1 cellular context compared by ENCODE assay signal in the genomic region with DNA sequence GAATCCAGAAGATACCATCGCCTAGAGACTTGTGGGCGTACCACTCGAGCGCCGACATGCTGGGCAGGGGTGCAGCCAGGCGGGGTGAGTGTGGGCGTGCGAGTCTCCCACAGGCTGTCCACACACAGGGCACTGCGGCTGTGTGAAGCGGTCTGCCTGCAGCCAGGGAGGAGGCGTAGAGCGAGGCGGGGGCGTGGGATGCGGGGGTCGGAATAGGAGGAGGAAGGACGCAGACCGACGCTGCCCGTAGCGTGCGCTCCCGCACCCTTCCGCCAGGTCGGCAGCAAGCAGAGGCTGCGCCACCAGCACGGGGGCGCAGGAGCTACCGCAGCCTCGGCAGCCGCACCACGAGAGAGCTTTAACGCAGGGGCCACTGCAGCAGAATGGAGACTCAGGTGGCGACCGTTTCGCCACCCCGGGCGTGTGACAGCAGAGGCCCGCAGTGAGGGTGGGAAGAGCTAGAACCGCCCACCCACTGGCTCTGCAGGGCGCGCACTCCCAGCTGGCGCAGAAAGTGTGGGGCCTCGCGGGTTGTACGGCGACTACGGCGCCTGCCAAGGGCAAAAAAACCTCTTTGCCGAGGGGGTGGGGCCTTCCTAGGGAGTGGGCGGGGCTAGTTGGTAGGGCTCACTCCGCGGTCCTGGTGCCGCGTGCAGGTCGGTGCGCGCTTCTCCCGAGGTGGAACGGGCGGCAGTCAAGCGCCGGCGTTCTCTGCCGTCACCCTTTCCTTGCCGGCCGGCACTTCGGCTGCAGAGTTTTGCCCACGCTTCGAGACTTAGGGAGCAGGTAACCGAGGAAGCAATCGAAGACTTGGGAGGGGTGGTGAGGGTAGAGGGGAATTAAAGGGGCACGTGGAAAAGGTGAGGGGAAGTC.
TF ChIP-seq lines count a peak whose summit lies in the region.

A gene (minus strand): TSS at position 537 of the 873 bp plus-strand sequence. CDS start 479 bp downstream, at position 58.
A gene with protein sequence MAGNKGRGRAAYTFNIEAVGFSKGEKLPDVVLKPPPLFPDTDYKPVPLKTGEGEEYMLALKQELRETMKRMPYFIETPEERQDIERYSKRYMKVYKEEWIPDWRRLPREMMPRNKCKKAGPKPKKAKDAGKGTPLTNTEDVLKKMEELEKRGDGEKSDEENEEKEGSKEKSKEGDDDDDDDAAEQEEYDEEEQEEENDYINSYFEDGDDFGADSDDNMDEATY (plus strand): TSS at position 630 of the 873 bp plus-strand sequence. CDS start 10,704 bp downstream, outside the sequence.

TF ChIP-seq in HepG2, 621 proteins besides CTCF, POLR2A, EP300 and RAD21 (continued from another document and continues in another):
- TF ChIP-seq YEATS4 (CRISPR knock-in tag; IDR thresholded peaks at IDR 0.05; ENCODE audit: borderline replicate concordance) = peak; percentile 84
- TF ChIP-seq, protein P1, sequence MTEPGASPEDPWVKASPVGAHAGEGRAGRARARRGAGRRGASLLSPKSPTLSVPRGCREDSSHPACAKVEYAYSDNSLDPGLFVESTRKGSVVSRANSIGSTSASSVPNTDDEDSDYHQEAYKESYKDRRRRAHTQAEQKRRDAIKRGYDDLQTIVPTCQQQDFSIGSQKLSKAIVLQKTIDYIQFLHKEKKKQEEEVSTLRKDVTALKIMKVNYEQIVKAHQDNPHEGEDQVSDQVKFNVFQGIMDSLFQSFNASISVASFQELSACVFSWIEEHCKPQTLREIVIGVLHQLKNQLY (CRISPR knock-in tag; IDR thresholded peaks at IDR 0.05) = no peak
- TF ChIP-seq, protein P2, sequence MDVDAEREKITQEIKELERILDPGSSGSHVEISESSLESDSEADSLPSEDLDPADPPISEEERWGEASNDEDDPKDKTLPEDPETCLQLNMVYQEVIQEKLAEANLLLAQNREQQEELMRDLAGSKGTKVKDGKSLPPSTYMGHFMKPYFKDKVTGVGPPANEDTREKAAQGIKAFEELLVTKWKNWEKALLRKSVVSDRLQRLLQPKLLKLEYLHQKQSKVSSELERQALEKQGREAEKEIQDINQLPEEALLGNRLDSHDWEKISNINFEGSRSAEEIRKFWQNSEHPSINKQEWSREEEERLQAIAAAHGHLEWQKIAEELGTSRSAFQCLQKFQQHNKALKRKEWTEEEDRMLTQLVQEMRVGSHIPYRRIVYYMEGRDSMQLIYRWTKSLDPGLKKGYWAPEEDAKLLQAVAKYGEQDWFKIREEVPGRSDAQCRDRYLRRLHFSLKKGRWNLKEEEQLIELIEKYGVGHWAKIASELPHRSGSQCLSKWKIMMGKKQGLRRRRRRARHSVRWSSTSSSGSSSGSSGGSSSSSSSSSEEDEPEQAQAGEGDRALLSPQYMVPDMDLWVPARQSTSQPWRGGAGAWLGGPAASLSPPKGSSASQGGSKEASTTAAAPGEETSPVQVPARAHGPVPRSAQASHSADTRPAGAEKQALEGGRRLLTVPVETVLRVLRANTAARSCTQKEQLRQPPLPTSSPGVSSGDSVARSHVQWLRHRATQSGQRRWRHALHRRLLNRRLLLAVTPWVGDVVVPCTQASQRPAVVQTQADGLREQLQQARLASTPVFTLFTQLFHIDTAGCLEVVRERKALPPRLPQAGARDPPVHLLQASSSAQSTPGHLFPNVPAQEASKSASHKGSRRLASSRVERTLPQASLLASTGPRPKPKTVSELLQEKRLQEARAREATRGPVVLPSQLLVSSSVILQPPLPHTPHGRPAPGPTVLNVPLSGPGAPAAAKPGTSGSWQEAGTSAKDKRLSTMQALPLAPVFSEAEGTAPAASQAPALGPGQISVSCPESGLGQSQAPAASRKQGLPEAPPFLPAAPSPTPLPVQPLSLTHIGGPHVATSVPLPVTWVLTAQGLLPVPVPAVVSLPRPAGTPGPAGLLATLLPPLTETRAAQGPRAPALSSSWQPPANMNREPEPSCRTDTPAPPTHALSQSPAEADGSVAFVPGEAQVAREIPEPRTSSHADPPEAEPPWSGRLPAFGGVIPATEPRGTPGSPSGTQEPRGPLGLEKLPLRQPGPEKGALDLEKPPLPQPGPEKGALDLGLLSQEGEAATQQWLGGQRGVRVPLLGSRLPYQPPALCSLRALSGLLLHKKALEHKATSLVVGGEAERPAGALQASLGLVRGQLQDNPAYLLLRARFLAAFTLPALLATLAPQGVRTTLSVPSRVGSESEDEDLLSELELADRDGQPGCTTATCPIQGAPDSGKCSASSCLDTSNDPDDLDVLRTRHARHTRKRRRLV (CRISPR knock-in tag; IDR thresholded peaks at IDR 0.05) = peak; percentile 95
- peak; percentile 80 for TF ChIP-seq PHF20 (CRISPR knock-in tag; IDR thresholded peaks at IDR 0.05)
- TF ChIP-seq, protein P3, sequence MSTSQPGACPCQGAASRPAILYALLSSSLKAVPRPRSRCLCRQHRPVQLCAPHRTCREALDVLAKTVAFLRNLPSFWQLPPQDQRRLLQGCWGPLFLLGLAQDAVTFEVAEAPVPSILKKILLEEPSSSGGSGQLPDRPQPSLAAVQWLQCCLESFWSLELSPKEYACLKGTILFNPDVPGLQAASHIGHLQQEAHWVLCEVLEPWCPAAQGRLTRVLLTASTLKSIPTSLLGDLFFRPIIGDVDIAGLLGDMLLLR (CRISPR knock-in tag; IDR thresholded peaks at IDR 0.05) = peak; percentile 88
- TF ChIP-seq KDM2A (CRISPR knock-in tag; IDR thresholded peaks at IDR 0.05; ENCODE audit: borderline replicate concordance, low read depth) = peak; percentile 93; the same call in 1 of the 2 replicates
- TF ChIP-seq, protein P4, sequence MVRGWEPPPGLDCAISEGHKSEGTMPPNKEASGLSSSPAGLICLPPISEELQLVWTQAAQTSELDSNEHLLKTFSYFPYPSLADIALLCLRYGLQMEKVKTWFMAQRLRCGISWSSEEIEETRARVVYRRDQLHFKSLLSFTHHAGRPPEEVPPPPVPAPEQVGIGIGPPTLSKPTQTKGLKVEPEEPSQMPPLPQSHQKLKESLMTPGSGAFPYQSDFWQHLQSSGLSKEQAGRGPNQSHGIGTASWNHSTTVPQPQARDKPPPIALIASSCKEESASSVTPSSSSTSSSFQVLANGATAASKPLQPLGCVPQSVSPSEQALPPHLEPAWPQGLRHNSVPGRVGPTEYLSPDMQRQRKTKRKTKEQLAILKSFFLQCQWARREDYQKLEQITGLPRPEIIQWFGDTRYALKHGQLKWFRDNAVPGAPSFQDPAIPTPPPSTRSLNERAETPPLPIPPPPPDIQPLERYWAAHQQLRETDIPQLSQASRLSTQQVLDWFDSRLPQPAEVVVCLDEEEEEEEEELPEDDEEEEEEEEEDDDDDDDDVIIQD (CRISPR knock-in tag; IDR thresholded peaks at IDR 0.05; ENCODE audit: low read depth) = peak; percentile 81; the same call in 1 of the 2 replicates
- TF ChIP-seq ZNF138 (CRISPR knock-in tag; IDR thresholded peaks at IDR 0.05; ENCODE audit: low read depth) = peak; percentile 92
- TF ChIP-seq ELF1 (CRISPR knock-in tag; IDR thresholded peaks at IDR 0.05) = peak; percentile 55
- peak; percentile 82; the same call in 1 of the 2 replicates for TF ChIP-seq PAX8 (CRISPR knock-in tag; IDR thresholded peaks at IDR 0.05; ENCODE audit: borderline replicate concordance)
- peak; percentile 58; the same call in 1 of the 2 replicates for TF ChIP-seq SIN3A (IDR thresholded peaks at IDR 0.05; ENCODE audit: borderline replicate concordance, low read depth, low read length)
- TF ChIP-seq HNRNPLL (IDR thresholded peaks at IDR 0.05; ENCODE audit: low read depth, low read length, poor library complexity, severe bottlenecking) = peak; percentile 98
- TF ChIP-seq ZBTB7A (CRISPR knock-in tag; IDR thresholded peaks at IDR 0.05) = peak; percentile 1; the same call in 1 of the 2 replicates
- TF ChIP-seq, protein P5, sequence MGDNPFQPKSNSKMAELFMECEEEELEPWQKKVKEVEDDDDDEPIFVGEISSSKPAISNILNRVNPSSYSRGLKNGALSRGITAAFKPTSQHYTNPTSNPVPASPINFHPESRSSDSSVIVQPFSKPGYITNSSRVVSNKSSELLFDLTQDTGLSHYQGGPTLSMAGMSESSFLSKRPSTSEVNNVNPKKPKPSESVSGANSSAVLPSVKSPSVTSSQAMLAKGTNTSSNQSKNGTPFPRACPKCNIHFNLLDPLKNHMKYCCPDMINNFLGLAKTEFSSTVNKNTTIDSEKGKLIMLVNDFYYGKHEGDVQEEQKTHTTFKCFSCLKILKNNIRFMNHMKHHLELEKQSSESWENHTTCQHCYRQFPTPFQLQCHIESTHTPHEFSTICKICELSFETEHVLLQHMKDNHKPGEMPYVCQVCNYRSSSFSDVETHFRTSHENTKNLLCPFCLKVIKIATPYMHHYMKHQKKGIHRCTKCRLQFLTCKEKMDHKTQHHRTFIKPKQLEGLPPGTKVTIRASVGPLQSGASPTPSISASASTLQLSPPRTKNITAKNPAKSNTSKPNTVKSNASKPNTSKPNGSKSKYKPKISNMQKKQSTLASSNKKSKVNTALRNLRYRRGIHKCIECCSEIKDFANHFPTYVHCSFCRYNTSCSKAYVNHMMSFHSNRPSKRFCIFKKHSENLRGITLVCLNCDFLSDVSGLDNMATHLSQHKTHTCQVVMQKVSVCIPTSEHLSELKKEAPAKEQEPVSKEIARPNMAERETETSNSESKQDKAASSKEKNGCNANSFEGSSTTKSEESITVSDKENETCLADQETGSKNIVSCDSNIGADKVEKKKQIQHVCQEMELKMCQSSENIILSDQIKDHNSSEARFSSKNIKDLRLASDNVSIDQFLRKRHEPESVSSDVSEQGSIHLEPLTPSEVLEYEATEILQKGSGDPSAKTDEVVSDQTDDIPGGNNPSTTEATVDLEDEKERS (CRISPR knock-in tag; IDR thresholded peaks at IDR 0.05) = peak; percentile 81
- TF ChIP-seq, protein P6, sequence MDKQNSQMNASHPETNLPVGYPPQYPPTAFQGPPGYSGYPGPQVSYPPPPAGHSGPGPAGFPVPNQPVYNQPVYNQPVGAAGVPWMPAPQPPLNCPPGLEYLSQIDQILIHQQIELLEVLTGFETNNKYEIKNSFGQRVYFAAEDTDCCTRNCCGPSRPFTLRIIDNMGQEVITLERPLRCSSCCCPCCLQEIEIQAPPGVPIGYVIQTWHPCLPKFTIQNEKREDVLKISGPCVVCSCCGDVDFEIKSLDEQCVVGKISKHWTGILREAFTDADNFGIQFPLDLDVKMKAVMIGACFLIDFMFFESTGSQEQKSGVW (CRISPR knock-in tag; IDR thresholded peaks at IDR 0.05; ENCODE audit: borderline replicate concordance) = peak; percentile 78; the same call in 1 of the 2 replicates
- TF ChIP-seq ADNP (CRISPR knock-in tag; IDR thresholded peaks at IDR 0.05) = peak; percentile 27; the same call in 1 of the 2 replicates
- TF ChIP-seq, protein P7, sequence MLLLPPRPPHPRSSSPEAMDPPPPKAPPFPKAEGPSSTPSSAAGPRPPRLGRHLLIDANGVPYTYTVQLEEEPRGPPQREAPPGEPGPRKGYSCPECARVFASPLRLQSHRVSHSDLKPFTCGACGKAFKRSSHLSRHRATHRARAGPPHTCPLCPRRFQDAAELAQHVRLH (CRISPR knock-in tag; IDR thresholded peaks at IDR 0.05; ENCODE audit: borderline replicate concordance, low read depth) = peak; percentile 39; the same call in 1 of the 2 replicates
- TF ChIP-seq MAFF (IDR thresholded peaks at IDR 0.05; ENCODE audit: low read depth, low read length) = no peak
- peak; percentile 76; the same call in 1 of the 2 replicates for TF ChIP-seq ZNF792 (CRISPR knock-in tag; IDR thresholded peaks at IDR 0.05)
- TF ChIP-seq BORCS8-MEF2B (CRISPR knock-in tag; IDR thresholded peaks at IDR 0.05) = peak; percentile 90
- no peak for TF ChIP-seq FIP1L1 (IDR thresholded peaks at IDR 0.05; ENCODE audit: borderline replicate concordance, insufficient read depth, low read depth, low read length)
- no peak for TF ChIP-seq ZNF256 (CRISPR knock-in tag; conservative IDR thresholded peaks at IDR 0.05)
- TF ChIP-seq ZNF354B (CRISPR knock-in tag; IDR thresholded peaks at IDR 0.05) = peak; percentile 18; the same call in 1 of the 2 replicates
- peak; percentile 90 for TF ChIP-seq POLR2G (IDR thresholded peaks at IDR 0.05; ENCODE audit: low read depth, low read length)
- TF ChIP-seq, protein P8, sequence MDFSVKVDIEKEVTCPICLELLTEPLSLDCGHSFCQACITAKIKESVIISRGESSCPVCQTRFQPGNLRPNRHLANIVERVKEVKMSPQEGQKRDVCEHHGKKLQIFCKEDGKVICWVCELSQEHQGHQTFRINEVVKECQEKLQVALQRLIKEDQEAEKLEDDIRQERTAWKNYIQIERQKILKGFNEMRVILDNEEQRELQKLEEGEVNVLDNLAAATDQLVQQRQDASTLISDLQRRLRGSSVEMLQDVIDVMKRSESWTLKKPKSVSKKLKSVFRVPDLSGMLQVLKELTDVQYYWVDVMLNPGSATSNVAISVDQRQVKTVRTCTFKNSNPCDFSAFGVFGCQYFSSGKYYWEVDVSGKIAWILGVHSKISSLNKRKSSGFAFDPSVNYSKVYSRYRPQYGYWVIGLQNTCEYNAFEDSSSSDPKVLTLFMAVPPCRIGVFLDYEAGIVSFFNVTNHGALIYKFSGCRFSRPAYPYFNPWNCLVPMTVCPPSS (IDR thresholded peaks at IDR 0.05) = no peak
- peak; percentile 35; the same call in 1 of the 2 replicates for TF ChIP-seq ZIK1 (CRISPR knock-in tag; IDR thresholded peaks at IDR 0.05; ENCODE audit: borderline replicate concordance, low read depth)
- TF ChIP-seq, protein P9, sequence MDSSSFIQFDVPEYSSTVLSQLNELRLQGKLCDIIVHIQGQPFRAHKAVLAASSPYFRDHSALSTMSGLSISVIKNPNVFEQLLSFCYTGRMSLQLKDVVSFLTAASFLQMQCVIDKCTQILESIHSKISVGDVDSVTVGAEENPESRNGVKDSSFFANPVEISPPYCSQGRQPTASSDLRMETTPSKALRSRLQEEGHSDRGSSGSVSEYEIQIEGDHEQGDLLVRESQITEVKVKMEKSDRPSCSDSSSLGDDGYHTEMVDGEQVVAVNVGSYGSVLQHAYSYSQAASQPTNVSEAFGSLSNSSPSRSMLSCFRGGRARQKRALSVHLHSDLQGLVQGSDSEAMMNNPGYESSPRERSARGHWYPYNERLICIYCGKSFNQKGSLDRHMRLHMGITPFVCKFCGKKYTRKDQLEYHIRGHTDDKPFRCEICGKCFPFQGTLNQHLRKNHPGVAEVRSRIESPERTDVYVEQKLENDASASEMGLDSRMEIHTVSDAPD (CRISPR knock-in tag; IDR thresholded peaks at IDR 0.05) = peak; percentile 68; the same call in 1 of the 2 replicates
- TF ChIP-seq ZNF451 (CRISPR knock-in tag; IDR thresholded peaks at IDR 0.05) = no peak
- TF ChIP-seq IKZF1 (IDR thresholded peaks at IDR 0.05) = no peak
- TF ChIP-seq, protein P10, sequence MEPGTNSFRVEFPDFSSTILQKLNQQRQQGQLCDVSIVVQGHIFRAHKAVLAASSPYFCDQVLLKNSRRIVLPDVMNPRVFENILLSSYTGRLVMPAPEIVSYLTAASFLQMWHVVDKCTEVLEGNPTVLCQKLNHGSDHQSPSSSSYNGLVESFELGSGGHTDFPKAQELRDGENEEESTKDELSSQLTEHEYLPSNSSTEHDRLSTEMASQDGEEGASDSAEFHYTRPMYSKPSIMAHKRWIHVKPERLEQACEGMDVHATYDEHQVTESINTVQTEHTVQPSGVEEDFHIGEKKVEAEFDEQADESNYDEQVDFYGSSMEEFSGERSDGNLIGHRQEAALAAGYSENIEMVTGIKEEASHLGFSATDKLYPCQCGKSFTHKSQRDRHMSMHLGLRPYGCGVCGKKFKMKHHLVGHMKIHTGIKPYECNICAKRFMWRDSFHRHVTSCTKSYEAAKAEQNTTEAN (CRISPR knock-in tag; conservative IDR thresholded peaks at IDR 0.05) = peak; percentile 64; the same call in 1 of the 2 replicates
- 0 out of 2 replicates have a peak, but pooled peaks have one; percentile 28 for TF ChIP-seq HNRNPUL1 (IDR thresholded peaks at IDR 0.05; ENCODE audit: low read depth, low read length)
- TF ChIP-seq ATF7 (IDR thresholded peaks at IDR 0.05) = no peak
- TF ChIP-seq ATF7 (CRISPR knock-in tag; IDR thresholded peaks at IDR 0.05) = 0 out of 2 replicates have a peak, but pooled peaks have one; percentile 29
